28 cellular contexts compared by ENCODE assay signal in genomic region chr2:60007666-60008065, GRCh38.
"Had no signal": no experiment of that assay in that cellular context is flagged by ENCODE, and none has a peak within 500 bp of the region (broad histone marks: within the 10 kb centered on the region; RNA-seq: fewer than 3 reads in every experiment).

No MANE protein-coding gene starts in this region.

- H3K4me1 ChIP-seq: gastrocnemius medialis had no signal

- ATAC-seq: activated CD4-positive, alpha-beta T cell treated with anti-CD3 and anti-CD28 coated beads for 36 hours; activated CD8-positive, alpha-beta T cell treated with anti-CD3 and anti-CD28 coated beads, Interleukin-2, amount 10 ng/mL, durations not matched to agents 7 days and 5 days; activated naive CD4-positive, alpha-beta T cell treated with anti-CD3 and anti-CD28 coated beads, Interleukin-2, amount 50 U/mL, for 72 hours; activated T-cell treated with anti-CD3 and anti-CD28 coated beads, Interleukin-2, amount 50 U/mL, for 72 hours; gastrocnemius medialis had no signal

- DNase-seq: activated CD4-positive, alpha-beta memory T cell treated with anti-CD3 and anti-CD28 coated beads for 36 hours; activated CD4-positive, alpha-beta T cell treated with anti-CD3 and anti-CD28 coated beads for 36 hours; activated CD4-positive, CD25-positive, alpha-beta regulatory T cell; activated CD4-positive, CD25-positive, alpha-beta regulatory T cell treated with anti-CD3 and anti-CD28 coated beads, Interleukin-2, amount 50 U/mL, for 72 hours; activated CD8-positive, alpha-beta memory T cell treated with anti-CD3 and anti-CD28 coated beads, Interleukin-2, amount 50 U/mL, for 48 hours; activated CD8-positive, alpha-beta T cell treated with anti-CD3 and anti-CD28 coated beads, Interleukin-2, amount 10 ng/mL, durations not matched to agents 7 days and 5 days; activated gamma-delta T cell; activated naive CD4-positive, alpha-beta T cell; activated naive CD4-positive, alpha-beta T cell treated with anti-CD3 and anti-CD28 coated beads, Interleukin-2, amount 10 ng/mL, durations not matched to agents 7 days and 5 days; activated naive CD8-positive, alpha-beta T cell treated with anti-CD3 and anti-CD28 coated beads, Interleukin-2, amount 10 ng/mL, durations not matched to agents 7 days and 5 days; activated T-cell treated with anti-CD3 and anti-CD28 coated beads for 4 hours; activated T-cell treated with anti-CD3 and anti-CD28 coated beads, Interleukin-2, amount 50 U/mL, for 24 hours; activated T-cell treated with anti-CD3 and anti-CD28 coated beads, Interleukin-2, amount 50 U/mL, for 72 hours; anterior cingulate cortex; brain microvascular endothelial cell; dorsolateral prefrontal cortex; effector memory CD4-positive, alpha-beta T cell; foreskin fibroblast; gastrocnemius medialis; glutamatergic neuron; T-helper 2 cell had no signal

- H3K36me3 Mint-ChIP-seq: activated CD4-positive, alpha-beta memory T cell treated with anti-CD3 and anti-CD28 coated beads for 36 hours; activated naive CD4-positive, alpha-beta T cell treated with anti-CD3 and anti-CD28 coated beads, Interleukin-2, amount 10 ng/mL, durations not matched to agents 7 days and 5 days; activated naive CD4-positive, alpha-beta T cell treated with anti-CD3 and anti-CD28 coated beads, Interleukin-2, amount 50 U/mL, for 72 hours; activated naive CD8-positive, alpha-beta T cell treated with anti-CD3 and anti-CD28 coated beads, Interleukin-2, amount 10 ng/mL, durations not matched to agents 7 days and 5 days had no signal

- H3K27ac ChIP-seq: brain microvascular endothelial cell, coronary artery, dorsolateral prefrontal cortex, gastrocnemius medialis had no signal

- H3K27me3 ChIP-seq: brain microvascular endothelial cell, dorsolateral prefrontal cortex, gastrocnemius medialis had no signal

- H3K9me3 ChIP-seq: gastrocnemius medialis had no signal

- H3K9me3 Mint-ChIP-seq: activated CD4-positive, alpha-beta memory T cell treated with anti-CD3 and anti-CD28 coated beads for 36 hours; activated CD4-positive, alpha-beta T cell treated with anti-CD3 and anti-CD28 coated beads, Interleukin-2, amount 10 ng/mL, durations not matched to agents 24 days and 14 days; activated naive CD4-positive, alpha-beta T cell treated with anti-CD3 and anti-CD28 coated beads, Interleukin-2, amount 10 ng/mL, durations not matched to agents 7 days and 5 days; activated naive CD4-positive, alpha-beta T cell treated with anti-CD3 and anti-CD28 coated beads, Interleukin-2, amount 50 U/mL, for 72 hours; activated naive CD8-positive, alpha-beta T cell treated with anti-CD3 and anti-CD28 coated beads, Interleukin-2, amount 10 ng/mL, durations not matched to agents 7 days and 5 days; activated T-cell treated with anti-CD3 and anti-CD28 coated beads, Interleukin-2, amount 50 U/mL, for 24 hours; activated T-cell treated with anti-CD3 and anti-CD28 coated beads, Interleukin-2, amount 50 U/mL, for 72 hours; dendritic cell treated with granulocyte-macrophage colony-stimulating factor and Interleukin-4, amounts not matched to agents 40 ng/mL and 50 ng/mL, for 4 days had no signal

- H3K36me3 ChIP-seq: brain microvascular endothelial cell, gastrocnemius medialis had no signal

- H3K4me1 Mint-ChIP-seq: activated CD4-positive, alpha-beta T cell treated with anti-CD3 and anti-CD28 coated beads for 36 hours; activated CD4-positive, alpha-beta T cell treated with anti-CD3 and anti-CD28 coated beads, Interleukin-2, amount 10 ng/mL, durations not matched to agents 24 days and 14 days; activated naive CD4-positive, alpha-beta T cell treated with anti-CD3 and anti-CD28 coated beads, Interleukin-2, amount 10 ng/mL, durations not matched to agents 7 days and 5 days; activated naive CD8-positive, alpha-beta T cell treated with anti-CD3 and anti-CD28 coated beads, Interleukin-2, amount 10 ng/mL, durations not matched to agents 7 days and 5 days; central memory CD8-positive, alpha-beta T cell had no signal

- H3K27ac Mint-ChIP-seq: activated CD4-positive, alpha-beta memory T cell treated with anti-CD3 and anti-CD28 coated beads for 36 hours; activated CD4-positive, alpha-beta T cell treated with anti-CD3 and anti-CD28 coated beads for 36 hours; activated CD4-positive, alpha-beta T cell treated with anti-CD3 and anti-CD28 coated beads, Interleukin-2, amount 10 ng/mL, durations not matched to agents 24 days and 14 days; activated CD8-positive, alpha-beta T cell treated with anti-CD3 and anti-CD28 coated beads, Interleukin-2, amount 10 ng/mL, durations not matched to agents 7 days and 5 days; activated naive CD4-positive, alpha-beta T cell treated with anti-CD3 and anti-CD28 coated beads, Interleukin-2, amount 10 ng/mL, durations not matched to agents 7 days and 5 days; activated naive CD4-positive, alpha-beta T cell treated with anti-CD3 and anti-CD28 coated beads, Interleukin-2, amount 50 U/mL, for 72 hours; activated naive CD8-positive, alpha-beta T cell treated with anti-CD3 and anti-CD28 coated beads, Interleukin-2, amount 10 ng/mL, durations not matched to agents 7 days and 5 days; activated T-cell treated with anti-CD3 and anti-CD28 coated beads, Interleukin-2, amount 50 U/mL, for 24 hours; activated T-cell treated with anti-CD3 and anti-CD28 coated beads, Interleukin-2, amount 50 U/mL, for 72 hours; dendritic cell treated with granulocyte-macrophage colony-stimulating factor and Interleukin-4, amounts not matched to agents 40 ng/mL and 50 ng/mL, for 4 days had no signal

- FAIRE-seq: astrocyte, bronchial epithelial cell had no signal

- H3K4me3 ChIP-seq: coronary artery, dorsolateral prefrontal cortex, gastrocnemius medialis had no signal

- H3K4me3 Mint-ChIP-seq: activated CD4-positive, alpha-beta memory T cell treated with anti-CD3 and anti-CD28 coated beads for 36 hours; activated CD4-positive, alpha-beta T cell treated with anti-CD3 and anti-CD28 coated beads for 36 hours; activated CD4-positive, alpha-beta T cell treated with anti-CD3 and anti-CD28 coated beads, Interleukin-2, amount 10 ng/mL, durations not matched to agents 24 days and 14 days; activated CD8-positive, alpha-beta T cell treated with anti-CD3 and anti-CD28 coated beads, Interleukin-2, amount 10 ng/mL, durations not matched to agents 7 days and 5 days; activated naive CD4-positive, alpha-beta T cell treated with anti-CD3 and anti-CD28 coated beads, Interleukin-2, amount 10 ng/mL, durations not matched to agents 7 days and 5 days; activated naive CD8-positive, alpha-beta T cell treated with anti-CD3 and anti-CD28 coated beads, Interleukin-2, amount 10 ng/mL, durations not matched to agents 7 days and 5 days; activated T-cell treated with anti-CD3 and anti-CD28 coated beads, Interleukin-2, amount 50 U/mL, for 24 hours; activated T-cell treated with anti-CD3 and anti-CD28 coated beads, Interleukin-2, amount 50 U/mL, for 72 hours; central memory CD8-positive, alpha-beta T cell; dendritic cell treated with granulocyte-macrophage colony-stimulating factor and Interleukin-4, amounts not matched to agents 40 ng/mL and 50 ng/mL, for 4 days had no signal

- H3K27me3 Mint-ChIP-seq: activated CD4-positive, alpha-beta memory T cell treated with anti-CD3 and anti-CD28 coated beads for 36 hours; activated CD4-positive, alpha-beta T cell treated with anti-CD3 and anti-CD28 coated beads for 36 hours; activated CD4-positive, alpha-beta T cell treated with anti-CD3 and anti-CD28 coated beads, Interleukin-2, amount 10 ng/mL, durations not matched to agents 24 days and 14 days; activated naive CD4-positive, alpha-beta T cell treated with anti-CD3 and anti-CD28 coated beads, Interleukin-2, amount 10 ng/mL, durations not matched to agents 7 days and 5 days; activated T-cell treated with anti-CD3 and anti-CD28 coated beads, Interleukin-2, amount 50 U/mL, for 24 hours; central memory CD8-positive, alpha-beta T cell; dendritic cell treated with granulocyte-macrophage colony-stimulating factor and Interleukin-4, amounts not matched to agents 40 ng/mL and 50 ng/mL, for 4 days had no signal
